Comparison of ENCODE assay signal across 1 cellular context in the genomic region with DNA sequence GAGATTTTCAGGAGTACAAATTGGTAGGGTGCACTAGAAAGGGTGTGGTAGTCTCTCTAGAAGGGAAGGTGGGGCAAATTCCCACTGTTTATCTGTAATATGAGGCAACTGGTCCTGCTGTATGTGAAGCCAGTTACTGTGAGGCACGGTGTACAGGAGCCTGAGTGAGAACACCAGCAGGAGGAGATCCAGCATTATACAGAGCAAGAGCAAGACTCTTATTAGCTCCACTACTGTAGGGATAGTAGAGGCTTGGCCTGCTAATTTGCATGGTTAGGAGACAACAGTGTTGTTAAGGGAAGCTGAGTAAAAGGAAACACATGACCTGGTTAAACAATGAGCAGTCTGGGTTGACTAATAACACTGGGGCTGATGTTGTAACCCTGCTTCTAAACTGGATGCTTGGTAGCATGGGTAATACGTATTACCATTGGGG.
A peak's percentile ranks its signal among the peaks of the same experiment; 100 is the strongest.
TF ChIP-seq lines count a peak whose summit lies in the region.

No MANE protein-coding gene starts in this region.

TF ChIP-seq in HepG2, 621 proteins besides CTCF, POLR2A, EP300 and RAD21 (continued from another document):
- TF ChIP-seq, protein P1, sequence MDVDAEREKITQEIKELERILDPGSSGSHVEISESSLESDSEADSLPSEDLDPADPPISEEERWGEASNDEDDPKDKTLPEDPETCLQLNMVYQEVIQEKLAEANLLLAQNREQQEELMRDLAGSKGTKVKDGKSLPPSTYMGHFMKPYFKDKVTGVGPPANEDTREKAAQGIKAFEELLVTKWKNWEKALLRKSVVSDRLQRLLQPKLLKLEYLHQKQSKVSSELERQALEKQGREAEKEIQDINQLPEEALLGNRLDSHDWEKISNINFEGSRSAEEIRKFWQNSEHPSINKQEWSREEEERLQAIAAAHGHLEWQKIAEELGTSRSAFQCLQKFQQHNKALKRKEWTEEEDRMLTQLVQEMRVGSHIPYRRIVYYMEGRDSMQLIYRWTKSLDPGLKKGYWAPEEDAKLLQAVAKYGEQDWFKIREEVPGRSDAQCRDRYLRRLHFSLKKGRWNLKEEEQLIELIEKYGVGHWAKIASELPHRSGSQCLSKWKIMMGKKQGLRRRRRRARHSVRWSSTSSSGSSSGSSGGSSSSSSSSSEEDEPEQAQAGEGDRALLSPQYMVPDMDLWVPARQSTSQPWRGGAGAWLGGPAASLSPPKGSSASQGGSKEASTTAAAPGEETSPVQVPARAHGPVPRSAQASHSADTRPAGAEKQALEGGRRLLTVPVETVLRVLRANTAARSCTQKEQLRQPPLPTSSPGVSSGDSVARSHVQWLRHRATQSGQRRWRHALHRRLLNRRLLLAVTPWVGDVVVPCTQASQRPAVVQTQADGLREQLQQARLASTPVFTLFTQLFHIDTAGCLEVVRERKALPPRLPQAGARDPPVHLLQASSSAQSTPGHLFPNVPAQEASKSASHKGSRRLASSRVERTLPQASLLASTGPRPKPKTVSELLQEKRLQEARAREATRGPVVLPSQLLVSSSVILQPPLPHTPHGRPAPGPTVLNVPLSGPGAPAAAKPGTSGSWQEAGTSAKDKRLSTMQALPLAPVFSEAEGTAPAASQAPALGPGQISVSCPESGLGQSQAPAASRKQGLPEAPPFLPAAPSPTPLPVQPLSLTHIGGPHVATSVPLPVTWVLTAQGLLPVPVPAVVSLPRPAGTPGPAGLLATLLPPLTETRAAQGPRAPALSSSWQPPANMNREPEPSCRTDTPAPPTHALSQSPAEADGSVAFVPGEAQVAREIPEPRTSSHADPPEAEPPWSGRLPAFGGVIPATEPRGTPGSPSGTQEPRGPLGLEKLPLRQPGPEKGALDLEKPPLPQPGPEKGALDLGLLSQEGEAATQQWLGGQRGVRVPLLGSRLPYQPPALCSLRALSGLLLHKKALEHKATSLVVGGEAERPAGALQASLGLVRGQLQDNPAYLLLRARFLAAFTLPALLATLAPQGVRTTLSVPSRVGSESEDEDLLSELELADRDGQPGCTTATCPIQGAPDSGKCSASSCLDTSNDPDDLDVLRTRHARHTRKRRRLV (CRISPR knock-in tag; IDR thresholded peaks at IDR 0.05), result no peak
- TF ChIP-seq MIER3 (CRISPR knock-in tag; IDR thresholded peaks at IDR 0.05; ENCODE audit: borderline replicate concordance) (no peak), ZNF232 (CRISPR knock-in tag; IDR thresholded peaks at IDR 0.05; ENCODE audit: borderline replicate concordance) (no peak), HDAC2 (CRISPR knock-in tag; IDR thresholded peaks at IDR 0.05) (no peak), ZNF331 (CRISPR knock-in tag; IDR thresholded peaks at IDR 0.05) (no peak), KMT2B (CRISPR knock-in tag; IDR thresholded peaks at IDR 0.05) (no peak), ZNF121 (CRISPR knock-in tag; IDR thresholded peaks at IDR 0.05) (no peak), YEATS2 (CRISPR knock-in tag; IDR thresholded peaks at IDR 0.05; ENCODE audit: borderline replicate concordance) (no peak), ZSCAN22 (CRISPR knock-in tag; IDR thresholded peaks at IDR 0.05) (no peak), ZNF256 (CRISPR knock-in tag; conservative IDR thresholded peaks at IDR 0.05) (no peak), NFIB (CRISPR knock-in tag; IDR thresholded peaks at IDR 0.05; ENCODE audit: borderline replicate concordance) (no peak), CEBPB (IDR thresholded peaks at IDR 0.05; ENCODE audit: borderline replicate concordance, low read depth, low read length) (peak; percentile 20; the same call in 1 of the 2 replicates), STAG1 (CRISPR knock-in tag; IDR thresholded peaks at IDR 0.05) (peak; percentile 19; the same call in 1 of the 2 replicates), ZNF274 (CRISPR knock-in tag; IDR thresholded peaks at IDR 0.05) (no peak), HNF4G (IDR thresholded peaks at IDR 0.05; ENCODE audit: borderline replicate concordance, low read depth, low read length) (no peak), HNF4G (CRISPR knock-in tag; IDR thresholded peaks at IDR 0.05; ENCODE audit: borderline replicate concordance, low read depth) (no peak), SIN3A (IDR thresholded peaks at IDR 0.05; ENCODE audit: borderline replicate concordance, low read depth, low read length) (no peak), JUN (CRISPR knock-in tag; IDR thresholded peaks at IDR 0.05) (no peak), SOX6 (IDR thresholded peaks at IDR 0.05) (no peak), SOX6 (CRISPR knock-in tag; IDR thresholded peaks at IDR 0.05) (no peak), NFE2L2 (IDR thresholded peaks at IDR 0.05; ENCODE audit: low read length) (no peak), XRCC5 (optimal IDR thresholded peaks at IDR 0.05; ENCODE audit: low read length) (no peak), CBX1 (IDR thresholded peaks at IDR 0.05; ENCODE audit: low read depth) (no peak)
- TF ChIP-seq, protein P2, sequence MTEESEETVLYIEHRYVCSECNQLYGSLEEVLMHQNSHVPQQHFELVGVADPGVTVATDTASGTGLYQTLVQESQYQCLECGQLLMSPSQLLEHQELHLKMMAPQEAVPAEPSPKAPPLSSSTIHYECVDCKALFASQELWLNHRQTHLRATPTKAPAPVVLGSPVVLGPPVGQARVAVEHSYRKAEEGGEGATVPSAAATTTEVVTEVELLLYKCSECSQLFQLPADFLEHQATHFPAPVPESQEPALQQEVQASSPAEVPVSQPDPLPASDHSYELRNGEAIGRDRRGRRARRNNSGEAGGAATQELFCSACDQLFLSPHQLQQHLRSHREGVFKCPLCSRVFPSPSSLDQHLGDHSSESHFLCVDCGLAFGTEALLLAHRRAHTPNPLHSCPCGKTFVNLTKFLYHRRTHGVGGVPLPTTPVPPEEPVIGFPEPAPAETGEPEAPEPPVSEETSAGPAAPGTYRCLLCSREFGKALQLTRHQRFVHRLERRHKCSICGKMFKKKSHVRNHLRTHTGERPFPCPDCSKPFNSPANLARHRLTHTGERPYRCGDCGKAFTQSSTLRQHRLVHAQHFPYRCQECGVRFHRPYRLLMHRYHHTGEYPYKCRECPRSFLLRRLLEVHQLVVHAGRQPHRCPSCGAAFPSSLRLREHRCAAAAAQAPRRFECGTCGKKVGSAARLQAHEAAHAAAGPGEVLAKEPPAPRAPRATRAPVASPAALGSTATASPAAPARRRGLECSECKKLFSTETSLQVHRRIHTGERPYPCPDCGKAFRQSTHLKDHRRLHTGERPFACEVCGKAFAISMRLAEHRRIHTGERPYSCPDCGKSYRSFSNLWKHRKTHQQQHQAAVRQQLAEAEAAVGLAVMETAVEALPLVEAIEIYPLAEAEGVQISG (CRISPR knock-in tag; IDR thresholded peaks at IDR 0.05), result no peak
- TF ChIP-seq, protein P3, sequence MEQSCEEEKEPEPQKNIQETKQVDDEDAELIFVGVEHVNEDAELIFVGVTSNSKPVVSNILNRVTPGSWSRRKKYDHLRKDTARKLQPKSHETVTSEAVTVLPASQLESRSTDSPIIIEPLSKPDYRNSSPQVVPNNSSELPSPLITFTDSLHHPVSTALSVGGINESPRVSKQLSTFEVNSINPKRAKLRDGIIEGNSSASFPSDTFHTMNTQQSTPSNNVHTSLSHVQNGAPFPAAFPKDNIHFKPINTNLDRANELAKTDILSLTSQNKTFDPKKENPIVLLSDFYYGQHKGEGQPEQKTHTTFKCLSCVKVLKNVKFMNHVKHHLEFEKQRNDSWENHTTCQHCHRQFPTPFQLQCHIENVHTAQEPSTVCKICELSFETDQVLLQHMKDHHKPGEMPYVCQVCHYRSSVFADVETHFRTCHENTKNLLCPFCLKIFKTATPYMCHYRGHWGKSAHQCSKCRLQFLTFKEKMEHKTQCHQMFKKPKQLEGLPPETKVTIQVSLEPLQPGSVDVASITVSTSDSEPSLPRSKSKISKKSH (CRISPR knock-in tag; IDR thresholded peaks at IDR 0.05; ENCODE audit: borderline replicate concordance), result no peak
- TF ChIP-seq, protein P4, sequence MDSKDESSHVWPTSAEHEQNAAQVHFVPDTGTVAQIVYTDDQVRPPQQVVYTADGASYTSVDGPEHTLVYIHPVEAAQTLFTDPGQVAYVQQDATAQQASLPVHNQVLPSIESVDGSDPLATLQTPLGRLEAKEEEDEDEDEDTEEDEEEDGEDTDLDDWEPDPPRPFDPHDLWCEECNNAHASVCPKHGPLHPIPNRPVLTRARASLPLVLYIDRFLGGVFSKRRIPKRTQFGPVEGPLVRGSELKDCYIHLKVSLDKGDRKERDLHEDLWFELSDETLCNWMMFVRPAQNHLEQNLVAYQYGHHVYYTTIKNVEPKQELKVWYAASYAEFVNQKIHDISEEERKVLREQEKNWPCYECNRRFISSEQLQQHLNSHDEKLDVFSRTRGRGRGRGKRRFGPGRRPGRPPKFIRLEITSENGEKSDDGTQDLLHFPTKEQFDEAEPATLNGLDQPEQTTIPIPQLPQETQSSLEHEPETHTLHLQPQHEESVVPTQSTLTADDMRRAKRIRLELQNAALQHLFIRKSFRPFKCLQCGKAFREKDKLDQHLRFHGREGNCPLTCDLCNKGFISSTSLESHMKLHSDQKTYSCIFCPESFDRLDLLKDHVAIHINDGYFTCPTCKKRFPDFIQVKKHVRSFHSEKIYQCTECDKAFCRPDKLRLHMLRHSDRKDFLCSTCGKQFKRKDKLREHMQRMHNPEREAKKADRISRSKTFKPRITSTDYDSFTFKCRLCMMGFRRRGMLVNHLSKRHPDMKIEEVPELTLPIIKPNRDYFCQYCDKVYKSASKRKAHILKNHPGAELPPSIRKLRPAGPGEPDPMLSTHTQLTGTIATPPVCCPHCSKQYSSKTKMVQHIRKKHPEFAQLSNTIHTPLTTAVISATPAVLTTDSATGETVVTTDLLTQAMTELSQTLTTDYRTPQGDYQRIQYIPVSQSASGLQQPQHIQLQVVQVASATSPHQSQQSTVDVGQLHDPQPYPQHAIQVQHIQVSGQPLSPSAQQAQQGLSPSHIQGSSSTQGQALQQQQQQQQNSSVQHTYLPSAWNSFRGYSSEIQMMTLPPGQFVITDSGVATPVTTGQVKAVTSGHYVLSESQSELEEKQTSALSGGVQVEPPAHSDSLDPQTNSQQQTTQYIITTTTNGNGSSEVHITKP (CRISPR knock-in tag; IDR thresholded peaks at IDR 0.05; ENCODE audit: low read depth), result no peak
